ENCODE assay signal across 14 cellular contexts in genomic region chrX:16479206-16479869, GRCh38.
DNase-seq lines count a peak whose midpoint lies in the region; TF ChIP-seq lines count a peak whose summit lies in the region.
"Had no signal": no experiment of that assay in that cellular context is flagged by ENCODE, and none has a peak within 500 bp of the region (broad histone marks: within the 10 kb centered on the region; RNA-seq: fewer than 3 reads in every experiment).

No MANE protein-coding gene starts in this region.

- peaks cover 19% of the 10 kb centered on the region for H3K4me1 ChIP-seq in SJSA1 (replicated peaks)
- peaks cover 2% of the 10 kb centered on the region for H3K4me1 ChIP-seq in fibroblast of lung (ENCODE audit: control insufficient read depth, extremely low read depth, insufficient read depth, low read length)
- H3K4me1 ChIP-seq in smooth muscle cell (ENCODE audit: low read depth) = no peaks in the 10 kb centered on the region
- H3K4me1 ChIP-seq: prostate gland, tibial nerve had no signal

- no peak overlapping the region for H3K4me3 ChIP-seq in SJSA1
- H3K4me3 ChIP-seq in fibroblast of lung (replicated peaks in 1 of 4; ENCODE audit: control extremely low read depth in 1 of 4, insufficient read depth in 1 of 4, low read depth in 3 of 4, low read length in 4 of 4) = no peak overlapping the region
- H3K4me3 ChIP-seq in smooth muscle cell = no peak overlapping the region
- H3K4me3 ChIP-seq: BLaER1 treated with 17β-estradiol and CSF1 and Interleukin-3, amounts not matched to agents 10 nM and 100 nM; prostate gland; tibial nerve had no signal

- H3K36me3 ChIP-seq in SJSA1 = no peaks in the 10 kb centered on the region
- no peaks in the 10 kb centered on the region for H3K36me3 ChIP-seq in fibroblast of lung (ENCODE audit: control insufficient read depth, insufficient read depth, low read length)
- H3K36me3 ChIP-seq in smooth muscle cell (ENCODE audit: low read depth) = no peaks in the 10 kb centered on the region
- H3K36me3 ChIP-seq: BLaER1 treated with 17β-estradiol and CSF1 and Interleukin-3, amounts not matched to agents 10 nM and 100 nM; prostate gland; tibial nerve had no signal

- H3K27me3 ChIP-seq in SJSA1 (replicated peaks) = no peaks in the 10 kb centered on the region
- no peaks in the 10 kb centered on the region for H3K27me3 ChIP-seq in fibroblast of lung (ENCODE audit: control insufficient read depth, insufficient read depth, low read length)
- H3K27me3 ChIP-seq in smooth muscle cell (ENCODE audit: low read depth) = no peaks in the 10 kb centered on the region
- H3K27me3 ChIP-seq: tibial nerve had no signal

- H4K20me1 ChIP-seq in fibroblast of lung (ENCODE audit: control insufficient read depth, extremely low read depth, insufficient read depth, low read length) (no peaks in the 10 kb centered on the region), smooth muscle cell (ENCODE audit: low read depth) (no peaks in the 10 kb centered on the region)
- H4K20me1 ChIP-seq: BLaER1 treated with 17β-estradiol and CSF1 and Interleukin-3, amounts not matched to agents 10 nM and 100 nM had no signal

- peaks cover 27% of the 10 kb centered on the region for H3K4me1 Mint-ChIP-seq in activated naive CD8-positive, alpha-beta T cell (ENCODE audit: low read depth)
- H3K4me1 Mint-ChIP-seq in activated naive CD8-positive, alpha-beta T cell treated with anti-CD3 and anti-CD28 coated beads for 36 hours = peaks cover 16% of the 10 kb centered on the region
- H3K4me1 Mint-ChIP-seq: mesothelial cell of epicardium had no signal

- TF ChIP-seq CTCF in fibroblast of lung (conservative IDR thresholded peaks at IDR 0.05 in 1 of 2, IDR thresholded peaks at IDR 0.05 in 1 of 2; ENCODE audit: low read depth in 1 of 2, low read length in 2 of 2) = no peak
- no peak for TF ChIP-seq CTCF in smooth muscle cell (IDR thresholded peaks at IDR 0.05; ENCODE audit: borderline replicate concordance, insufficient read depth, poor library complexity, severe bottlenecking)

- H3K79me2 ChIP-seq in fibroblast of lung (ENCODE audit: control insufficient read depth, insufficient read depth, low read length) (no peaks in the 10 kb centered on the region), smooth muscle cell (ENCODE audit: low read depth) (no peaks in the 10 kb centered on the region)

- no peak for DNase-seq in activated naive CD8-positive, alpha-beta T cell treated with anti-CD3 and anti-CD28 coated beads for 36 hours
- DNase-seq in SJSA1 (ENCODE audit: low read depth in 1 of 2, low spot score in 2 of 2) (peak in 1 of 2 experiments; percentile 21), fibroblast of lung (ENCODE audit: low read depth in 2 of 2) (peak; percentile 28 to 77), smooth muscle cell (lab: John Stamatoyannopoulos, UW; ENCODE audit: unreplicated experiment) (no peak), cardiac septum (ENCODE audit: low spot score) (no peak), NCI-H2029 (lab: John Stamatoyannopoulos, UW) (no peak), NCI-H146 (lab: John Stamatoyannopoulos, UW) (no peak)
- DNase-seq: cortex of kidney, NCI-H1930 had no signal

- H2AFZ ChIP-seq in fibroblast of lung (ENCODE audit: low read length) = no peak overlapping the region
- H2AFZ ChIP-seq in smooth muscle cell (ENCODE audit: low read depth) = no peak overlapping the region

- 70% methylated on average over 5 of the region's 5 CpGs for WGBS in smooth muscle cell (ENCODE audit: low lambda C conversion rate)

- H3K9ac ChIP-seq in fibroblast of lung (ENCODE audit: insufficient read depth, low read length) (no peak overlapping the region), smooth muscle cell (ENCODE audit: low read depth) (no peak overlapping the region)
- H3K9ac ChIP-seq: BLaER1 treated with 17β-estradiol and CSF1 and Interleukin-3, amounts not matched to agents 10 nM and 100 nM had no signal

- no peaks in the 10 kb centered on the region for H3K36me3 Mint-ChIP-seq in activated naive CD8-positive, alpha-beta T cell
- no peaks in the 10 kb centered on the region for H3K36me3 Mint-ChIP-seq in activated naive CD8-positive, alpha-beta T cell treated with anti-CD3 and anti-CD28 coated beads for 36 hours
- H3K36me3 Mint-ChIP-seq: mesothelial cell of epicardium had no signal

- no peaks in the 10 kb centered on the region for H3K9me3 Mint-ChIP-seq in activated naive CD8-positive, alpha-beta T cell (ENCODE audit: low read depth)
- no peaks in the 10 kb centered on the region for H3K9me3 Mint-ChIP-seq in activated naive CD8-positive, alpha-beta T cell treated with anti-CD3 and anti-CD28 coated beads for 36 hours

- H3K27ac ChIP-seq in SJSA1 = peak overlapping the region; percentile 48
- peak overlapping the region; percentile 39 for H3K27ac ChIP-seq in fibroblast of lung (ENCODE audit: insufficient read depth, low read length)
- peak overlapping the region; percentile 52 for H3K27ac ChIP-seq in smooth muscle cell (ENCODE audit: low read depth)
- H3K27ac ChIP-seq: BLaER1 treated with 17β-estradiol and CSF1 and Interleukin-3, amounts not matched to agents 10 nM and 100 nM; prostate gland; tibial nerve had no signal

- H3K9me3 ChIP-seq in SJSA1 (replicated peaks) (no peaks in the 10 kb centered on the region), fibroblast of lung (ENCODE audit: control insufficient read depth, insufficient read depth, low read depth, low read length) (no peaks in the 10 kb centered on the region), smooth muscle cell (replicated peaks; ENCODE audit: low read depth) (no peaks in the 10 kb centered on the region)
- H3K9me3 ChIP-seq: BLaER1 treated with 17β-estradiol and CSF1 and Interleukin-3, amounts not matched to agents 10 nM and 100 nM; prostate gland; tibial nerve had no signal

- H3K4me2 ChIP-seq in fibroblast of lung (ENCODE audit: extremely low read depth, insufficient read depth, low read length) = peak overlapping the region; percentile 44
- no peak overlapping the region for H3K4me2 ChIP-seq in smooth muscle cell
- H3K4me2 ChIP-seq: BLaER1 treated with 17β-estradiol and CSF1 and Interleukin-3, amounts not matched to agents 10 nM and 100 nM had no signal

- peak overlapping the region; percentile 72 for H3K27ac Mint-ChIP-seq in activated naive CD8-positive, alpha-beta T cell
- H3K27ac Mint-ChIP-seq in activated naive CD8-positive, alpha-beta T cell treated with anti-CD3 and anti-CD28 coated beads for 36 hours = no peak overlapping the region
- H3K27ac Mint-ChIP-seq: mesothelial cell of epicardium had no signal

- no peaks in the 10 kb centered on the region for H3F3A ChIP-seq in smooth muscle cell (ENCODE audit: low read depth)

- intact Hi-C loops in cardiac septum (cut with DNase I) = no loop called here

- no peak overlapping the region for H3K4me3 Mint-ChIP-seq in activated naive CD8-positive, alpha-beta T cell
- H3K4me3 Mint-ChIP-seq in activated naive CD8-positive, alpha-beta T cell treated with anti-CD3 and anti-CD28 coated beads for 36 hours = no peak overlapping the region
- H3K4me3 Mint-ChIP-seq: mesothelial cell of epicardium had no signal

- H3K27me3 Mint-ChIP-seq in activated naive CD8-positive, alpha-beta T cell = no peaks in the 10 kb centered on the region
- H3K27me3 Mint-ChIP-seq in activated naive CD8-positive, alpha-beta T cell treated with anti-CD3 and anti-CD28 coated beads for 36 hours = no peaks in the 10 kb centered on the region

Comparison
In these comparisons a context has a peak if more than half of its experiments do, and no peak if none do; other contexts are left out.
1. DNase-seq: peak in fibroblast of lung (2 of 2); none in activated naive CD8-positive, alpha-beta T cell treated with anti-CD3 and anti-CD28 coated beads for 36 hours (single experiment), smooth muscle cell (single experiment), cardiac septum (single experiment), NCI-H2029 (single experiment) and NCI-H146 (single experiment).
2. Peak in every context shown above with its lines, with median percentiles within 50 percentile points of each other: H3K27ac ChIP-seq.